In genomic region chr10:5800782-5801181, GRCh38 we compare ENCODE assay signal across 13 cellular contexts.
"Had no signal": no experiment of that assay in that cellular context is flagged by ENCODE, and none has a peak within 500 bp of the region (broad histone marks: within the 10 kb centered on the region; RNA-seq: fewer than 3 reads in every experiment).

No MANE protein-coding gene starts in this region.

- H3K4me1 Mint-ChIP-seq: nephron progenitor cell had no signal

- H3K9me3 Mint-ChIP-seq: activated T-helper 17 cell treated with anti-CD3 and anti-CD28 coated beads, Interleukin-2, amount 50 U/mL, for 72 hours had no signal

- H3K27me3 ChIP-seq: dorsolateral prefrontal cortex, heart right ventricle, upper lobe of left lung had no signal

- ATAC-seq: activated CD8-positive, alpha-beta T cell treated with anti-CD3 and anti-CD28 coated beads, Interleukin-2, amount 10 ng/mL, durations not matched to agents 7 days and 5 days; activated T-helper 17 cell treated with anti-CD3 and anti-CD28 coated beads, Interleukin-2, amount 50 U/mL, for 72 hours; heart right ventricle; left lobe of liver; sciatic nerve had no signal

- DNase-seq: activated CD8-positive, alpha-beta memory T cell treated with anti-CD3 and anti-CD28 coated beads, Interleukin-2, amount 50 U/mL, for 48 hours; activated CD8-positive, alpha-beta T cell treated with anti-CD3 and anti-CD28 coated beads, Interleukin-2, amount 10 ng/mL, durations not matched to agents 7 days and 5 days; activated naive CD4-positive, alpha-beta T cell treated with anti-CD3 and anti-CD28 coated beads, Interleukin-2, amount 50 U/mL, for 16 hours; dorsolateral prefrontal cortex; heart right ventricle; islet precursor cell; nephron progenitor cell; psoas muscle; stimulated activated naive CD4-positive, alpha-beta T cell treated with Interleukin-2 at 50 U/mL for 16 hours; upper lobe of left lung had no signal

- H3K4me3 ChIP-seq: dorsolateral prefrontal cortex, heart right ventricle, psoas muscle, upper lobe of left lung had no signal

- H3K27me3 Mint-ChIP-seq: activated T-helper 17 cell treated with anti-CD3 and anti-CD28 coated beads, Interleukin-2, amount 50 U/mL, for 72 hours had no signal

- H3K4me3 Mint-ChIP-seq: activated CD8-positive, alpha-beta T cell treated with anti-CD3 and anti-CD28 coated beads, Interleukin-2, amount 10 ng/mL, durations not matched to agents 7 days and 5 days; activated T-helper 17 cell treated with anti-CD3 and anti-CD28 coated beads, Interleukin-2, amount 50 U/mL, for 72 hours; nephron progenitor cell had no signal

- H3K27ac Mint-ChIP-seq: activated T-helper 17 cell treated with anti-CD3 and anti-CD28 coated beads, Interleukin-2, amount 50 U/mL, for 72 hours; nephron progenitor cell had no signal

- H3K27ac ChIP-seq: dorsolateral prefrontal cortex, heart right ventricle, psoas muscle, upper lobe of left lung had no signal

- H3K9me3 ChIP-seq: heart right ventricle, psoas muscle, upper lobe of left lung had no signal
